ENCODE assay signal across 23 cellular contexts in the genomic region with DNA sequence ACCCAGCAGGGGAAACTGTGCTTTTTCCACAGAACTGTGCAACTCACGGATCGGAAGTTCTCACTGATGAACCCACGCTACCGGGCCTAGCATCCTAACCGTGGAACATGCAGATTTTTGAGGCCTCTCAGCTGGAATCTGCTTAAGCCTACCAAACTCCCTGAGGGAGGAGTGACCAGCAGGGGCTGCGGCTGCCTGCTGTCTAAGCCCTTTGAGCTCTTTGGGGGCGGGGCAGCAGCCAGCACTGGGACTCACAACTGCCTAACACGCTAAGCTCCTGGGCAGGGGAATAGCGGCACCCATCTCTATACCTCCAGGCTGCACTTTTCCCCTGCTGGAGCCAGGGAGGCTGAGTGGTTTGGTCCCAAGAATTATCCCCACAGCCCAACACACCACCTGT. TPM values are rescaled to one million over a fixed set of nuclear protein-coding genes. Genes with fewer than 3 reads are reported as not detected.
"Had no signal": no experiment of that assay in that cellular context is flagged by ENCODE, and none has a peak within 500 bp of the region (broad histone marks: within the 10 kb centered on the region; RNA-seq: fewer than 3 reads in every experiment).

No MANE protein-coding gene starts in this region.

- H3K36me3 Mint-ChIP-seq: stimulated activated effector memory CD8-positive, alpha-beta T cell treated with anti-CD3 and anti-CD28 coated beads, Interleukin-12 subunit alpha, Interleukin-12 subunit beta, amount 100 ng/mL, for 72 hours had no signal

- H3K4me3 ChIP-seq: coronary artery, ovary, psoas muscle, tibial artery had no signal

- ATAC-seq: activated naive CD8-positive, alpha-beta T cell treated with anti-CD3 and anti-CD28 coated beads, Interleukin-2, amount 50 U/mL, for 24 hours; foreskin keratinocyte; psoas muscle; right cardiac atrium; stimulated activated effector memory CD8-positive, alpha-beta T cell treated with anti-CD3 and anti-CD28 coated beads, Interleukin-12 subunit alpha, Interleukin-12 subunit beta, amount 100 ng/mL, for 72 hours; stimulated activated naive CD8-positive, alpha-beta T cell treated with anti-CD3 and anti-CD28 coated beads, Interleukin-15, amount 100 ng/mL, for 72 hours; T-helper 17 cell had no signal

- H3K27ac Mint-ChIP-seq: activated CD4-positive, alpha-beta memory T cell treated with anti-CD3 and anti-CD28 coated beads, Interleukin-2, amount 10 ng/mL, durations not matched to agents 7 days and 5 days; activated naive CD8-positive, alpha-beta T cell treated with anti-CD3 and anti-CD28 coated beads, Interleukin-2, amount 50 U/mL, for 24 hours; memory B cell; stimulated activated effector memory CD8-positive, alpha-beta T cell treated with anti-CD3 and anti-CD28 coated beads, Interleukin-12 subunit alpha, Interleukin-12 subunit beta, amount 100 ng/mL, for 72 hours; stimulated activated naive CD8-positive, alpha-beta T cell treated with anti-CD3 and anti-CD28 coated beads, Interleukin-15, amount 100 ng/mL, for 72 hours; T-helper 17 cell had no signal

- H3K4me1 ChIP-seq: foreskin keratinocyte, psoas muscle, tibial artery had no signal

- H3K9me3 Mint-ChIP-seq: stimulated activated effector memory CD8-positive, alpha-beta T cell treated with anti-CD3 and anti-CD28 coated beads, Interleukin-12 subunit alpha, Interleukin-12 subunit beta, amount 100 ng/mL, for 72 hours had no signal

- H3K36me3 ChIP-seq: neutrophil, ovary, tibial artery had no signal

- DNase-seq: activated CD4-positive, alpha-beta memory T cell treated with anti-CD3 and anti-CD28 coated beads, Interleukin-2, amount 10 ng/mL, durations not matched to agents 7 days and 5 days; activated CD4-positive, alpha-beta T cell treated with anti-CD3 and anti-CD28 coated beads for 48 hours; activated effector memory CD4-positive, alpha-beta T cell treated with anti-CD3 and anti-CD28 coated beads, Interleukin-2, amount 50 U/mL, for 16 hours; activated naive CD4-positive, alpha-beta T cell treated with anti-CD3 and anti-CD28 coated beads, Interleukin-2, amount 50 U/mL, for 16 hours; activated naive CD8-positive, alpha-beta T cell treated with anti-CD3 and anti-CD28 coated beads, Interleukin-2, amount 50 U/mL, for 24 hours; activated T-cell treated with anti-CD3 and anti-CD28 coated beads for 4 hours; cerebellar nuclear complex; erythroblast; foreskin keratinocyte; ovary; psoas muscle; right cardiac atrium; stimulated activated CD4-positive, alpha-beta T cell treated with anti-CD3 and anti-CD28 coated beads, Interleukin-12 subunit alpha, Interleukin-12 subunit beta, amount 100 ng/mL, for 4 hours; stimulated activated CD4-positive, alpha-beta T cell treated with anti-CD3 and anti-CD28 coated beads, Interleukin-2, amount 100 ng/mL, for 24 hours; stimulated activated naive CD8-positive, alpha-beta T cell treated with anti-CD3 and anti-CD28 coated beads, Interleukin-15, amount 100 ng/mL, for 72 hours; SW 1271; T-helper 17 cell; tibial artery had no signal

- H3K9me3 ChIP-seq: neutrophil, ovary, psoas muscle, tibial artery had no signal

- H3K27me3 ChIP-seq: neutrophil, ovary, tibial artery had no signal

- H3K4me1 Mint-ChIP-seq: activated CD4-positive, alpha-beta memory T cell treated with anti-CD3 and anti-CD28 coated beads, Interleukin-2, amount 10 ng/mL, durations not matched to agents 7 days and 5 days; activated naive CD8-positive, alpha-beta T cell treated with anti-CD3 and anti-CD28 coated beads, Interleukin-2, amount 50 U/mL, for 24 hours; memory B cell; stimulated activated effector memory CD8-positive, alpha-beta T cell treated with anti-CD3 and anti-CD28 coated beads, Interleukin-12 subunit alpha, Interleukin-12 subunit beta, amount 100 ng/mL, for 72 hours; stimulated activated naive CD8-positive, alpha-beta T cell treated with anti-CD3 and anti-CD28 coated beads, Interleukin-15, amount 100 ng/mL, for 72 hours; T-helper 17 cell had no signal

- H3K27me3 Mint-ChIP-seq: activated naive CD8-positive, alpha-beta T cell treated with anti-CD3 and anti-CD28 coated beads, Interleukin-2, amount 50 U/mL, for 24 hours; stimulated activated naive CD8-positive, alpha-beta T cell treated with anti-CD3 and anti-CD28 coated beads, Interleukin-15, amount 100 ng/mL, for 72 hours had no signal

- H3K4me3 Mint-ChIP-seq: activated CD4-positive, alpha-beta memory T cell treated with anti-CD3 and anti-CD28 coated beads, Interleukin-2, amount 10 ng/mL, durations not matched to agents 7 days and 5 days; activated naive CD8-positive, alpha-beta T cell treated with anti-CD3 and anti-CD28 coated beads, Interleukin-2, amount 50 U/mL, for 24 hours; memory B cell; stimulated activated effector memory CD8-positive, alpha-beta T cell treated with anti-CD3 and anti-CD28 coated beads, Interleukin-12 subunit alpha, Interleukin-12 subunit beta, amount 100 ng/mL, for 72 hours; stimulated activated naive CD8-positive, alpha-beta T cell treated with anti-CD3 and anti-CD28 coated beads, Interleukin-15, amount 100 ng/mL, for 72 hours; T-helper 17 cell had no signal

- H3K27ac ChIP-seq: coronary artery, foreskin keratinocyte, neutrophil, ovary, psoas muscle, tibial artery had no signal

RNA-seq across cellular contexts. Expression of a gene that starts 20.4 kb away (rescaled TPM):
- total RNA-seq: activated CD4-positive, alpha-beta memory T cell treated with anti-CD3 and anti-CD28 coated beads, Interleukin-2, amount 10 ng/mL, durations not matched to agents 7 days and 5 days; foreskin keratinocyte; glomerular endothelial cell; psoas muscle; T-helper 17 cell had no signal
- polyA plus RNA-seq: foreskin keratinocyte had no signal

RNA-seq across cellular contexts. Expression of a gene that starts 36.8 kb away (rescaled TPM):
- total RNA-seq: activated CD4-positive, alpha-beta memory T cell treated with anti-CD3 and anti-CD28 coated beads, Interleukin-2, amount 10 ng/mL, durations not matched to agents 7 days and 5 days; foreskin keratinocyte had no signal
- polyA plus RNA-seq: foreskin keratinocyte had no signal
